24 cellular contexts compared by ENCODE assay signal in genomic region chr5:33785571-33785970, GRCh38.
"Had no signal": no experiment of that assay in that cellular context is flagged by ENCODE, and none has a peak within 500 bp of the region (broad histone marks: within the 10 kb centered on the region; RNA-seq: fewer than 3 reads in every experiment).

No MANE protein-coding gene starts in this region.

- H3K9me3 Mint-ChIP-seq: dendritic cell treated with granulocyte-macrophage colony-stimulating factor and Interleukin-4, amounts not matched to agents 40 ng/mL and 50 ng/mL, for 4 days had no signal

- H3K4me3 ChIP-seq: colonic mucosa, esophagus squamous epithelium, gastrocnemius medialis, heart right ventricle, left lung, lower lobe of right lung, mucosa of descending colon had no signal

- H3K4me1 Mint-ChIP-seq: mesothelial cell of epicardium; naive B cell; naive thymus-derived CD8-positive, alpha-beta T cell had no signal

- H3K9me3 ChIP-seq: colonic mucosa, esophagus squamous epithelium, gastrocnemius medialis, mucosa of descending colon had no signal

- H3K4me3 Mint-ChIP-seq: dendritic cell treated with granulocyte-macrophage colony-stimulating factor and Interleukin-4, amounts not matched to agents 40 ng/mL and 50 ng/mL, for 4 days; mesothelial cell of epicardium; naive B cell; naive thymus-derived CD8-positive, alpha-beta T cell had no signal

- H3K27ac Mint-ChIP-seq: dendritic cell treated with granulocyte-macrophage colony-stimulating factor and Interleukin-4, amounts not matched to agents 40 ng/mL and 50 ng/mL, for 4 days; mesothelial cell of epicardium; naive B cell; naive thymus-derived CD8-positive, alpha-beta T cell had no signal

- H3K4me1 ChIP-seq: colonic mucosa, esophagus squamous epithelium, left lung, lower lobe of right lung had no signal

- DNase-seq: colonic mucosa; cortex of kidney; effector memory CD4-positive, alpha-beta T cell; erythroblast; esophagus squamous epithelium; foreskin fibroblast; foreskin melanocyte; gastrocnemius medialis; glutamatergic neuron; head of caudate nucleus; heart right ventricle; hippocampal formation; left cardiac atrium; left lung; left ventricle myocardium superior; lower lobe of right lung; mesenchymal stem cell; mucosa of descending colon; naive B cell; naive thymus-derived CD8-positive, alpha-beta T cell had no signal

- H3K27me3 ChIP-seq: colonic mucosa, esophagus squamous epithelium, gastrocnemius medialis, heart right ventricle, left lung had no signal

- H3K36me3 Mint-ChIP-seq: naive B cell had no signal

- H3K36me3 ChIP-seq: colonic mucosa, esophagus squamous epithelium, gastrocnemius medialis, heart right ventricle, left lung, lower lobe of right lung had no signal

- FAIRE-seq: keratinocyte had no signal

- H3K27me3 Mint-ChIP-seq: dendritic cell treated with granulocyte-macrophage colony-stimulating factor and Interleukin-4, amounts not matched to agents 40 ng/mL and 50 ng/mL, for 4 days; naive B cell; naive thymus-derived CD8-positive, alpha-beta T cell had no signal

- H3K27ac ChIP-seq: colonic mucosa, epithelial cell of prostate, esophagus squamous epithelium, gastrocnemius medialis, heart right ventricle, left lung, lower lobe of right lung had no signal
